Comparison of ENCODE assay signal across 1 cellular context in genomic region chr17:64505320-64506200, GRCh38.
TF ChIP-seq lines count a peak whose summit lies in the region.

No MANE protein-coding gene starts in this region.

TF ChIP-seq in HepG2, 621 proteins besides CTCF, POLR2A, EP300 and RAD21 (continued from another document and continues in another):
- TF ChIP-seq MYPOP (CRISPR knock-in tag; IDR thresholded peaks at IDR 0.05), result no peak; the same call in 1 of the 2 replicates
- TF ChIP-seq SNRNP70 (IDR thresholded peaks at IDR 0.05; ENCODE audit: low read depth, low read length), result no peak
- TF ChIP-seq ZNF687 (CRISPR knock-in tag; IDR thresholded peaks at IDR 0.05), result peak; percentile 79
- no peak for TF ChIP-seq IRF2 (CRISPR knock-in tag; IDR thresholded peaks at IDR 0.05)
- TF ChIP-seq ATF5 (CRISPR knock-in tag; IDR thresholded peaks at IDR 0.05; ENCODE audit: low read depth), result 0 out of 2 replicates have a peak, but pooled peaks have one; percentile 3
- TF ChIP-seq KDM4B (CRISPR knock-in tag; IDR thresholded peaks at IDR 0.05), result 0 out of 2 replicates have a peak, but pooled peaks have one; percentile 67
- TF ChIP-seq ELF4 (CRISPR knock-in tag; IDR thresholded peaks at IDR 0.05; ENCODE audit: borderline replicate concordance), result peak; percentile 65; the same call in 1 of the 2 replicates
- TF ChIP-seq MAZ (IDR thresholded peaks at IDR 0.05; ENCODE audit: borderline replicate concordance, low read depth, low read length), result peak; percentile 72; the same call in 1 of the 2 replicates
- TF ChIP-seq MAZ (CRISPR knock-in tag; IDR thresholded peaks at IDR 0.05; ENCODE audit: low read depth), result 0 out of 2 replicates have a peak, but pooled peaks have one; percentile 22
- TF ChIP-seq ZFX (CRISPR knock-in tag; IDR thresholded peaks at IDR 0.05; ENCODE audit: low read depth), result no peak
- no peak for TF ChIP-seq PRPF4 (IDR thresholded peaks at IDR 0.05; ENCODE audit: low read depth, low read length, poor library complexity, severe bottlenecking)
- TF ChIP-seq ZMAT5 (CRISPR knock-in tag; IDR thresholded peaks at IDR 0.05; ENCODE audit: borderline replicate concordance, low read depth), result no peak
- TF ChIP-seq ZKSCAN1 (IDR thresholded peaks at IDR 0.05; ENCODE audit: low read length), result no peak
- TF ChIP-seq AHDC1 (CRISPR knock-in tag; IDR thresholded peaks at IDR 0.05; ENCODE audit: borderline replicate concordance), result peak; percentile 45; the same call in 1 of the 2 replicates
- TF ChIP-seq ZBTB42 (CRISPR knock-in tag; IDR thresholded peaks at IDR 0.05), result no peak
- no peak for TF ChIP-seq SCMH1 (CRISPR knock-in tag; IDR thresholded peaks at IDR 0.05; ENCODE audit: borderline replicate concordance)
- TF ChIP-seq YEATS4 (CRISPR knock-in tag; IDR thresholded peaks at IDR 0.05; ENCODE audit: borderline replicate concordance), result peak; percentile 93
- TF ChIP-seq TEF (CRISPR knock-in tag; IDR thresholded peaks at IDR 0.05), result peak; percentile 88; the same call in 1 of the 2 replicates
- no peak for TF ChIP-seq STAT5B (CRISPR knock-in tag; IDR thresholded peaks at IDR 0.05)
- TF ChIP-seq ZNF747 (CRISPR knock-in tag; IDR thresholded peaks at IDR 0.05; ENCODE audit: borderline replicate concordance), result peak; percentile 84
- TF ChIP-seq ASH2L (IDR thresholded peaks at IDR 0.05; ENCODE audit: insufficient read length, low read depth, low read length), result peak; percentile 96
- no peak for TF ChIP-seq ZNF362 (CRISPR knock-in tag; IDR thresholded peaks at IDR 0.05; ENCODE audit: borderline replicate concordance)
- TF ChIP-seq AGO1 (IDR thresholded peaks at IDR 0.05; ENCODE audit: low read depth, low read length, poor library complexity, severe bottlenecking), result peak; percentile 91
- peak; percentile 71; the same call in 1 of the 2 replicates for TF ChIP-seq PHF8 (CRISPR knock-in tag; IDR thresholded peaks at IDR 0.05)
- no peak for TF ChIP-seq ZNF589 (CRISPR knock-in tag; conservative IDR thresholded peaks at IDR 0.05)
- TF ChIP-seq REPIN1 (CRISPR knock-in tag; IDR thresholded peaks at IDR 0.05; ENCODE audit: borderline replicate concordance, low read depth), result peak; percentile 34; the same call in 1 of the 2 replicates
- TF ChIP-seq MNT (IDR thresholded peaks at IDR 0.05), result peak; percentile 12; the same call in 1 of the 2 replicates
- 0 out of 2 replicates have a peak, but pooled peaks have one; percentile 61 for TF ChIP-seq ZNF776 (CRISPR knock-in tag; IDR thresholded peaks at IDR 0.05)
- peak; percentile 22; the same call in 1 of the 2 replicates for TF ChIP-seq GFI1 (CRISPR knock-in tag; IDR thresholded peaks at IDR 0.05; ENCODE audit: borderline replicate concordance)
- TF ChIP-seq THAP9 (CRISPR knock-in tag; IDR thresholded peaks at IDR 0.05; ENCODE audit: borderline replicate concordance), result 0 out of 2 replicates have a peak, but pooled peaks have one; percentile 60
- 0 out of 2 replicates have a peak, but pooled peaks have one; percentile 24 for TF ChIP-seq GATAD1 (CRISPR knock-in tag; IDR thresholded peaks at IDR 0.05)
- no peak; the same call in none of the 2 replicates for TF ChIP-seq KLF6 (CRISPR knock-in tag; IDR thresholded peaks at IDR 0.05)
- TF ChIP-seq RAD51 (IDR thresholded peaks at IDR 0.05; ENCODE audit: borderline replicate concordance), result no peak
- TF ChIP-seq TAF15 (IDR thresholded peaks at IDR 0.05; ENCODE audit: low read depth, low read length, poor library complexity, severe bottlenecking), result peak; percentile 79
- TF ChIP-seq ZNF274 (CRISPR knock-in tag; IDR thresholded peaks at IDR 0.05), result no peak
- TF ChIP-seq SRSF9 (IDR thresholded peaks at IDR 0.05; ENCODE audit: borderline replicate concordance, insufficient read depth, low read depth, low read length, poor library complexity, severe bottlenecking), result no peak
- TF ChIP-seq HOXA9 (CRISPR knock-in tag; IDR thresholded peaks at IDR 0.05; ENCODE audit: borderline replicate concordance), result no peak
- peak; percentile 34; the same call in 1 of the 2 replicates for TF ChIP-seq NCOA2 (CRISPR knock-in tag; IDR thresholded peaks at IDR 0.05)
- TF ChIP-seq ZSCAN12 (CRISPR knock-in tag; IDR thresholded peaks at IDR 0.05), result no peak
- no peak for TF ChIP-seq LBX2 (CRISPR knock-in tag; IDR thresholded peaks at IDR 0.05; ENCODE audit: borderline replicate concordance)
- peak; percentile 40; the same call in 1 of the 2 replicates for TF ChIP-seq SP2 (CRISPR knock-in tag; IDR thresholded peaks at IDR 0.05)
- 0 out of 2 replicates have a peak, but pooled peaks have one; percentile 15 for TF ChIP-seq AKAP8 (CRISPR knock-in tag; IDR thresholded peaks at IDR 0.05)
- TF ChIP-seq RELA (CRISPR knock-in tag; IDR thresholded peaks at IDR 0.05), result no peak
- no peak for TF ChIP-seq RCOR2 (CRISPR knock-in tag; IDR thresholded peaks at IDR 0.05)
